7 cellular contexts compared by ENCODE assay signal in genomic region chr16:15192813-15193212, GRCh38.
DNase-seq lines count a peak whose midpoint lies in the region; ATAC-seq, FAIRE-seq and TF ChIP-seq lines count a peak whose summit lies in the region.
"Not testable (repeated sequence)": the region's sequence is repeated elsewhere in the genome, so short reads cannot be mapped to it uniquely, and the experiment has no call there.

No MANE protein-coding gene starts in this region.

- H3K4me1 Mint-ChIP-seq in astrocyte (ENCODE audit: low read depth, unreplicated experiment) = not testable (repeated sequence)

- H3K4me1 ChIP-seq in astrocyte (ENCODE audit: insufficient read depth, low read length); left lung; aorta (ENCODE audit: control insufficient read depth in 1 of 2, insufficient read depth in 2 of 2, low read length in 2 of 2): not testable (repeated sequence)

- not testable (repeated sequence) for H3K27ac ChIP-seq in astrocyte (ENCODE audit: low read depth, low read length); epithelial cell of prostate; left lung; aorta (ENCODE audit: low read depth in 1 of 2, low read length in 2 of 2)

- not testable (repeated sequence) for TF ChIP-seq CTCF in LNCaP clone FGC (IDR thresholded peaks at IDR 0.05; ENCODE audit: control insufficient read depth, extremely low read depth, insufficient read depth); astrocyte (IDR thresholded peaks at IDR 0.05; ENCODE audit: insufficient read depth, low read depth, low read length); cardiac fibroblast (IDR thresholded peaks at IDR 0.05; ENCODE audit: low read depth, low read length); fibroblast of the aortic adventitia (IDR thresholded peaks at IDR 0.05; ENCODE audit: insufficient read depth, low read length); left lung (IDR thresholded peaks at IDR 0.05)

- not testable (repeated sequence) for H3K9me3 ChIP-seq in astrocyte (ENCODE audit: insufficient read depth, low read depth, low read length); left lung; aorta (ENCODE audit: control insufficient read depth, low read length)

- intact Hi-C loops in left lung (cut with DNase I); aorta (cut with DNase I): not testable (repeated sequence)

- H3K4me2 ChIP-seq in astrocyte (ENCODE audit: low read length) = not testable (repeated sequence)

- not testable (repeated sequence) for H3K27me3 ChIP-seq in astrocyte (ENCODE audit: insufficient read depth, low read length); left lung; aorta (ENCODE audit: control insufficient read depth in 1 of 2, insufficient read depth in 2 of 2, low read length in 1 of 2)

- not testable (repeated sequence) for FAIRE-seq in astrocyte (lab: Jason Lieb, UNC)

- H3K79me2 ChIP-seq in astrocyte (ENCODE audit: insufficient read depth, low read length) = not testable (repeated sequence)

- H4K20me1 ChIP-seq in astrocyte (ENCODE audit: insufficient read depth, low read length) = not testable (repeated sequence)

- not testable (repeated sequence) for H3K27me3 Mint-ChIP-seq in astrocyte (ENCODE audit: low read depth, unreplicated experiment)

- not testable (repeated sequence) for H3K36me3 ChIP-seq in astrocyte (ENCODE audit: insufficient read depth, low read length); left lung; aorta (ENCODE audit: control insufficient read depth in 1 of 2, insufficient read depth in 2 of 2, low read length in 1 of 2)

- H3K4me3 Mint-ChIP-seq in astrocyte (ENCODE audit: unreplicated experiment) = not testable (repeated sequence)

- WGBS in aorta, 2 donors = 92 to 93% methylated on average over 1 of the region's 2 CpGs

- not testable (repeated sequence) for H3K27ac Mint-ChIP-seq in astrocyte (ENCODE audit: unreplicated experiment)

- H3K9me3 Mint-ChIP-seq in astrocyte (ENCODE audit: unreplicated experiment) = not testable (repeated sequence)

- DNase-seq in LNCaP clone FGC (ENCODE audit: low read depth) (peak; percentile 2), astrocyte (ENCODE audit: low read depth) (peak; percentile 0), cardiac fibroblast (ENCODE audit: low read depth in 2 of 2) (peak; percentile 1 to 2), epithelial cell of prostate (ENCODE audit: low read depth, low spot score) (peak; percentile 45), fibroblast of the aortic adventitia (ENCODE audit: low read depth) (peak; percentile 9)
- not testable (repeated sequence) for DNase-seq in left lung, aorta

- H3K4me3 ChIP-seq in LNCaP clone FGC (ENCODE audit: low read depth, low read length); astrocyte (ENCODE audit: insufficient read depth, low read depth, low read length); cardiac fibroblast (replicated peaks in 1 of 2; ENCODE audit: low read depth in 2 of 2, low read length in 2 of 2); fibroblast of the aortic adventitia (ENCODE audit: low read depth, low read length); left lung; aorta (ENCODE audit: low read length in 2 of 2): not testable (repeated sequence)

- not testable (repeated sequence) for H2AFZ ChIP-seq in astrocyte (ENCODE audit: low read depth, low read length)

- not testable (repeated sequence) for H3K36me3 Mint-ChIP-seq in astrocyte (ENCODE audit: low read depth, unreplicated experiment)

- H3K9ac ChIP-seq in astrocyte (ENCODE audit: low read length) = not testable (repeated sequence)

- ATAC-seq in left lung = peak; percentile 48
- ATAC-seq in aorta (ENCODE audit: low FRiP score) = peak; percentile 13
